In the genomic region with DNA sequence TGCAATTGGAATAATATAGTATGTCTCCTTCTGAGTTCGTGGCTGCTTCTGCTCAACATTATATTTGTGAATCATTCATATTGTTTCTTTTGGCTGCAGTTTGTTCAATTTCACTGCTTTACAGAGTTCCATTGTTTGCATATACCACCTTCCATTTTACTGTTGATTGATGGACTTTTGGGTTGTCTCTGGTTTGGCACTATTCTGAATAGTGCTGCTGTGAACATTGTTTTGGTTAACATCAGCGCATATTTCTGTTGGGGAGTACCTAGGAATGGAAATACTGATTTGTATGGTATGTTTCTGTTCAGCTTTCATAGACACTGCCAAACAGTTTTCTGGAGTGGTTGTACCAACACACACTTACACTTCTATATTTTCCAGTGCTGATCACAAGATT, we compare ENCODE assay signal across 25 cellular contexts. TPM values are rescaled to one million over a fixed set of nuclear protein-coding genes. Genes with fewer than 3 reads are reported as not detected.
DNase-seq lines count a peak whose midpoint lies in the region; FAIRE-seq and TF ChIP-seq lines count a peak whose summit lies in the region.
"Had no signal": no experiment of that assay in that cellular context is flagged by ENCODE, and none has a peak within 500 bp of the region (broad histone marks: within the 10 kb centered on the region; RNA-seq: fewer than 3 reads in every experiment).

No MANE protein-coding gene starts in this region.

- H3K36me3 ChIP-seq in astrocyte (ENCODE audit: insufficient read depth, low read length) (no peaks in the 10 kb centered on the region), fibroblast of lung (ENCODE audit: control insufficient read depth, insufficient read depth, low read length) (no peaks in the 10 kb centered on the region), osteoblast (ENCODE audit: insufficient read depth, low read length) (no peaks in the 10 kb centered on the region)
- H3K36me3 ChIP-seq: BLaER1 had no signal

- H3K4me1 ChIP-seq in astrocyte (ENCODE audit: insufficient read depth, low read length) (no peaks in the 10 kb centered on the region), fibroblast of lung (ENCODE audit: control insufficient read depth, extremely low read depth, insufficient read depth, low read length) (no peaks in the 10 kb centered on the region), osteoblast (ENCODE audit: insufficient read depth, low read length) (no peaks in the 10 kb centered on the region)
- H3K4me1 ChIP-seq: Caco-2 had no signal

- H3K4me3 ChIP-seq in astrocyte (ENCODE audit: insufficient read depth, low read depth, low read length) (no peak overlapping the region), fibroblast of lung (replicated peaks in 1 of 4; ENCODE audit: control extremely low read depth in 1 of 4, insufficient read depth in 1 of 4, low read depth in 3 of 4, low read length in 4 of 4) (no peak overlapping the region), osteoblast (ENCODE audit: insufficient read depth, low read length) (no peak overlapping the region), coronary artery (no peak overlapping the region)
- H3K4me3 ChIP-seq: BLaER1, GM12878, GM23338 had no signal

- peaks cover 8% of the 10 kb centered on the region for H3K9me3 Mint-ChIP-seq in astrocyte (ENCODE audit: unreplicated experiment)
- peaks cover 10% of the 10 kb centered on the region for H3K9me3 Mint-ChIP-seq in activated T-cell treated with anti-CD3 and anti-CD28 coated beads, Interleukin-2, amount 50 U/mL, for 24 hours

- no peaks in the 10 kb centered on the region for H3K4me1 Mint-ChIP-seq in astrocyte (ENCODE audit: low read depth, unreplicated experiment)
- peaks cover 2% of the 10 kb centered on the region for H3K4me1 Mint-ChIP-seq in activated T-cell treated with anti-CD3 and anti-CD28 coated beads, Interleukin-2, amount 50 U/mL, for 24 hours (ENCODE audit: low read depth)

- FAIRE-seq in GM12891 (lab: Jason Lieb, UNC), result peak; percentile 55
- FAIRE-seq in astrocyte (lab: Jason Lieb, UNC), result no peak
- FAIRE-seq: A204.1, GM12878, GM18507 had no signal

- intact Hi-C loops in posterior vena cava (cut with DNase I), result no loop called here

- H4K20me1 ChIP-seq in astrocyte (ENCODE audit: insufficient read depth, low read length) (peaks cover 30% of the 10 kb centered on the region), fibroblast of lung (ENCODE audit: control insufficient read depth, extremely low read depth, insufficient read depth, low read length) (no peaks in the 10 kb centered on the region), osteoblast (ENCODE audit: insufficient read depth, low read length) (peaks cover 9% of the 10 kb centered on the region)

- H3K27me3 ChIP-seq in astrocyte (ENCODE audit: insufficient read depth, low read length), result no peaks in the 10 kb centered on the region
- no peaks in the 10 kb centered on the region for H3K27me3 ChIP-seq in fibroblast of lung (ENCODE audit: control insufficient read depth, insufficient read depth, low read length)
- H3K27me3 ChIP-seq in osteoblast (ENCODE audit: insufficient read depth, low read length), result no peaks in the 10 kb centered on the region
- H3K27me3 ChIP-seq: BLaER1 had no signal

- no peak overlapping the region for H3K27ac Mint-ChIP-seq in astrocyte (ENCODE audit: unreplicated experiment)
- no peak overlapping the region for H3K27ac Mint-ChIP-seq in activated T-cell treated with anti-CD3 and anti-CD28 coated beads, Interleukin-2, amount 50 U/mL, for 24 hours
- H3K27ac Mint-ChIP-seq: B cell; CD4-positive, CD25-positive, alpha-beta regulatory T cell; CD8-positive, alpha-beta T cell; GM23338; H9; HFFc6 had no signal

- H3K27ac ChIP-seq in astrocyte (ENCODE audit: low read depth, low read length) (no peak overlapping the region), fibroblast of lung (ENCODE audit: insufficient read depth, low read length) (no peak overlapping the region), osteoblast (ENCODE audit: low read depth, low read length) (no peak overlapping the region), coronary artery (no peak overlapping the region)
- H3K27ac ChIP-seq: 22Rv1, BLaER1, C4-2B had no signal

- H3K9ac ChIP-seq in astrocyte (ENCODE audit: low read length) (no peak overlapping the region), fibroblast of lung (ENCODE audit: insufficient read depth, low read length) (no peak overlapping the region)
- H3K9ac ChIP-seq: BLaER1 had no signal

- peaks cover 10% of the 10 kb centered on the region for H3K36me3 Mint-ChIP-seq in astrocyte (ENCODE audit: low read depth, unreplicated experiment)
- H3K36me3 Mint-ChIP-seq in activated T-cell treated with anti-CD3 and anti-CD28 coated beads, Interleukin-2, amount 50 U/mL, for 24 hours (ENCODE audit: low read depth), result no peaks in the 10 kb centered on the region
- H3K36me3 Mint-ChIP-seq: CD4-positive, CD25-positive, alpha-beta regulatory T cell had no signal

- H3K4me3 Mint-ChIP-seq in astrocyte (ENCODE audit: unreplicated experiment), result no peak overlapping the region
- H3K4me3 Mint-ChIP-seq in activated T-cell treated with anti-CD3 and anti-CD28 coated beads, Interleukin-2, amount 50 U/mL, for 24 hours, result no peak overlapping the region
- H3K4me3 Mint-ChIP-seq: B cell; CD4-positive, CD25-positive, alpha-beta regulatory T cell; CD8-positive, alpha-beta T cell; GM23338; H9; HFFc6 had no signal

- H3K9me3 ChIP-seq in astrocyte (ENCODE audit: insufficient read depth, low read depth, low read length), result peaks cover 4% of the 10 kb centered on the region
- H3K9me3 ChIP-seq in fibroblast of lung (ENCODE audit: control insufficient read depth, insufficient read depth, low read depth, low read length), result no peaks in the 10 kb centered on the region
- no peaks in the 10 kb centered on the region for H3K9me3 ChIP-seq in osteoblast (ENCODE audit: low read depth, low read length)
- H3K9me3 ChIP-seq: Caco-2 had no signal

- H3K4me2 ChIP-seq in astrocyte (ENCODE audit: low read length) (no peak overlapping the region), fibroblast of lung (ENCODE audit: extremely low read depth, insufficient read depth, low read length) (no peak overlapping the region), osteoblast (ENCODE audit: insufficient read depth, low read length) (no peak overlapping the region)
- H3K4me2 ChIP-seq: BLaER1, GM23338 had no signal

- TF ChIP-seq CTCF in astrocyte (IDR thresholded peaks at IDR 0.05; ENCODE audit: insufficient read depth, low read depth, low read length) (no peak), fibroblast of lung (conservative IDR thresholded peaks at IDR 0.05 in 1 of 2, IDR thresholded peaks at IDR 0.05 in 1 of 2; ENCODE audit: low read depth in 1 of 2, low read length in 2 of 2) (no peak), osteoblast (IDR thresholded peaks at IDR 0.05; ENCODE audit: extremely low read depth, low read depth, low read length) (no peak), coronary artery (IDR thresholded peaks at IDR 0.05) (no peak)

- H3K27me3 Mint-ChIP-seq in astrocyte (ENCODE audit: low read depth, unreplicated experiment), result no peaks in the 10 kb centered on the region
- peaks cover 15% of the 10 kb centered on the region for H3K27me3 Mint-ChIP-seq in activated T-cell treated with anti-CD3 and anti-CD28 coated beads, Interleukin-2, amount 50 U/mL, for 24 hours
- H3K27me3 Mint-ChIP-seq: B cell; CD4-positive, CD25-positive, alpha-beta regulatory T cell had no signal

- H2AFZ ChIP-seq in astrocyte (ENCODE audit: low read depth, low read length) (no peak overlapping the region), fibroblast of lung (ENCODE audit: low read length) (no peak overlapping the region), osteoblast (ENCODE audit: low read length) (no peak overlapping the region)
- H2AFZ ChIP-seq: GM23338 had no signal

- DNase-seq in GM12891 (ENCODE audit: insufficient read length, low spot score), result no peak
- DNase-seq in astrocyte (ENCODE audit: low read depth), result peak; percentile 28
- peak; percentile 12 to 46 for DNase-seq in fibroblast of lung (ENCODE audit: low read depth in 2 of 2)
- DNase-seq in osteoblast (ENCODE audit: insufficient read length, low spot score, missing footprints), result peak; percentile 8
- no peak for DNase-seq in activated T-cell treated with anti-CD3 and anti-CD28 coated beads, Interleukin-2, amount 50 U/mL, for 24 hours
- DNase-seq in hippocampal formation (lab: John Stamatoyannopoulos, UW), result no peak
- DNase-seq in posterior vena cava (ENCODE audit: low spot score), result no peak
- DNase-seq in coronary artery (ENCODE audit: low spot score), result no peak
- DNase-seq: Caco-2; CD4-positive, CD25-positive, alpha-beta regulatory T cell; CD8-positive, alpha-beta T cell; DMS153; DMS79; EL; GDM1; H9; HFFc6 had no signal

- H3K79me2 ChIP-seq in astrocyte (ENCODE audit: insufficient read depth, low read length) (peaks cover 12% of the 10 kb centered on the region), fibroblast of lung (ENCODE audit: control insufficient read depth, insufficient read depth, low read length) (no peaks in the 10 kb centered on the region), osteoblast (ENCODE audit: insufficient read depth, low read length) (peaks cover 10% of the 10 kb centered on the region)

- no peak for TF ChIP-seq POLR2A in GM12891 (IDR thresholded peaks at IDR 0.05; ENCODE audit: low read depth, low read length)

TF ChIP-seq in GM12891, 5 proteins besides CTCF, POLR2A, EP300 and RAD21:
- TF ChIP-seq PAX5 (IDR thresholded peaks at IDR 0.05; ENCODE audit: insufficient read depth, low read length, severe bottlenecking), result no peak

RNA-seq across cellular contexts. Expression of a gene that starts 46.9 kb away (rescaled TPM):
- 9.5 TPM for polyA plus RNA-seq in GM12891 (2012; ENCODE audit: low read depth, missing spikeins)
- 15.3 and 18.0 TPM in 2 replicates for total RNA-seq in astrocyte
- total RNA-seq in fibroblast of lung, result 19.5 and 20.0 TPM in 2 replicates
- polyA plus RNA-seq in fibroblast of lung, result 6.8 and 9.7 TPM in 2 replicates
- 6.2 and 7.6 TPM in 2 replicates for polyA plus RNA-seq in fibroblast of lung (2012)
- 3.1 and 12.2 TPM in 2 replicates for polyA minus RNA-seq in fibroblast of lung (ENCODE audit: low replicate concordance)
- total RNA-seq in osteoblast, result 18.1 and 21.2 TPM in 2 replicates
- total RNA-seq in posterior vena cava, result 10 to 100 TPM; 15.2 to 19.4 TPM
- total RNA-seq: Caco-2 had no signal

Comparison
In these comparisons a context has a peak if more than half of its experiments do, and no peak if none do; other contexts are left out.
1. DNase-seq: peak in astrocyte (single experiment), fibroblast of lung (2 of 2) and osteoblast (single experiment); none in GM12891 (single experiment), activated T-cell treated with anti-CD3 and anti-CD28 coated beads, Interleukin-2, amount 50 U/mL, for 24 hours (single experiment), hippocampal formation (0 of 2), posterior vena cava (single experiment) and coronary artery (single experiment).